ENCODE assay signal across 1 cellular context in the genomic region with DNA sequence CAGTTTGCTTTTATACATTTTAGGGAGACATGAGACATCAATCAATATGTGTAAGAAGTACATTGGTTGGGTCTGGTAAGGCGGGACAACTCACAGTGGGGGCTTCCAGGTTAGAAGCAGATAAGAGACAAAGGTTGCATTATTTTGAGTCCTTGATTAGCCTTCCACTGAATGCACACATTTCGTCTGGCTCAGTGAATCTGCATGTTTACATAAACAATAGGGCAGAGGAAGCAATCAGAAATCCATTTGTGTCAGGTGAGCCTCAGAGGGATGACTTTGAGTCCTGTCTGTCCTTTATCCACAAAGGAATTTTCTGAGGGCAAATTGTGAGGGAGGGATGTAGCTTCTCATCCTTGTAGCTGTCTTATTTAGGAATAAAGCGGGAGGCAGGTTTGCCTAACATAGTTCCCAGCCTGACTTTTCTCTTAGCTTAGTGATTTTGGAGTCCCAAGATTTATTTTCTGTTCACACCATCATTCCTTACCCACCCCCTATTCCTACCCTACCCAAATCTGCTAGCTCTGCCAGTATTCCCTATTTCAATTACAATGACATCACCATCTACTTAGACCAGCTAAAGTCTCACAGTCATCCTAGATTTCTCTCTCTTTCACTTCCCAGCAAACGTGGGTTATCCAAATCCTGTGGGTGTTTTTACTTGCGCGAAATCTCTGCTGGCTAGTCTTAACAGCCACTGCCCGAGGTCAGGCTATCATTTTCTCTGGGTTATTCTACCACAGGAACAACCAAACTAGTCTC.
TF ChIP-seq lines count a peak whose summit lies in the region.

No MANE protein-coding gene starts in this region.

TF ChIP-seq in GM23338, 12 proteins besides CTCF, POLR2A, EP300 and RAD21 (continued from another document):
- no peak for TF ChIP-seq ZNF462 (CRISPR knock-in tag; IDR thresholded peaks at IDR 0.05)
- no peak for TF ChIP-seq EZH2phosphoT487 (IDR thresholded peaks at IDR 0.05; ENCODE audit: unreplicated experiment)
- no peak for TF ChIP-seq CREB1 (CRISPR knock-in tag; IDR thresholded peaks at IDR 0.05; ENCODE audit: low read depth)
- no peak for TF ChIP-seq EZH2 (IDR thresholded peaks at IDR 0.05; ENCODE audit: low read depth, unreplicated experiment)
- TF ChIP-seq POLR2AphosphoS5 (IDR thresholded peaks at IDR 0.05; ENCODE audit: low read depth) = no peak
- no peak for TF ChIP-seq NANOG (IDR thresholded peaks at IDR 0.05; ENCODE audit: borderline replicate concordance)
